Comparison of ENCODE assay signal across 23 cellular contexts in genomic region chr20:41440882-41441281, GRCh38.
DNase-seq lines count a peak whose midpoint lies in the region; ATAC-seq lines count a peak whose summit lies in the region.
"Had no signal": no experiment of that assay in that cellular context is flagged by ENCODE, and none has a peak within 500 bp of the region (broad histone marks: within the 10 kb centered on the region; RNA-seq: fewer than 3 reads in every experiment).

No MANE protein-coding gene starts in this region.

- H3K9me3 Mint-ChIP-seq in activated naive CD4-positive, alpha-beta T cell treated with anti-CD3 and anti-CD28 coated beads, Interleukin-2, amount 50 U/mL, for 24 hours: no peaks in the 10 kb centered on the region
- no peaks in the 10 kb centered on the region for H3K9me3 Mint-ChIP-seq in activated naive CD4-positive, alpha-beta T cell treated with anti-CD3 and anti-CD28 coated beads, Interleukin-2, amount 50 U/mL, for 72 hours
- no peaks in the 10 kb centered on the region for H3K9me3 Mint-ChIP-seq in activated naive CD8-positive, alpha-beta T cell treated with anti-CD3 and anti-CD28 coated beads for 36 hours
- H3K9me3 Mint-ChIP-seq in naive thymus-derived CD4-positive, alpha-beta T cell: peaks cover 0 to 9% (median 0%) of the 10 kb centered on the region in 11 donors
- H3K9me3 Mint-ChIP-seq: CD4-positive, CD25-positive, alpha-beta regulatory T cell; GM23338 had no signal

- no peak overlapping the region for H3K4me3 Mint-ChIP-seq in activated naive CD4-positive, alpha-beta T cell treated with anti-CD3 and anti-CD28 coated beads, Interleukin-2, amount 50 U/mL, for 24 hours
- no peak overlapping the region for H3K4me3 Mint-ChIP-seq in activated naive CD8-positive, alpha-beta T cell treated with anti-CD3 and anti-CD28 coated beads for 36 hours
- H3K4me3 Mint-ChIP-seq in naive thymus-derived CD4-positive, alpha-beta T cell: no peak overlapping the region
- H3K4me3 Mint-ChIP-seq: CD4-positive, CD25-positive, alpha-beta regulatory T cell; GM23338 had no signal

- no peak for DNase-seq in activated naive CD4-positive, alpha-beta T cell treated with anti-CD3 and anti-CD28 coated beads, Interleukin-2, amount 50 U/mL, for 72 hours (ENCODE audit: low spot score in 2 of 2)
- DNase-seq in activated naive CD8-positive, alpha-beta T cell treated with anti-CD3 and anti-CD28 coated beads for 36 hours: no peak
- no peak for DNase-seq in naive thymus-derived CD4-positive, alpha-beta T cell
- DNase-seq in NCI-H1092 (lab: John Stamatoyannopoulos, UW) (no peak), NCI-H1417 treated with DMSO at 0.1 percent for 48 hours (lab: John Stamatoyannopoulos, UW) (no peak)
- DNase-seq: BE2C; CD4-positive, CD25-positive, alpha-beta regulatory T cell; COR-L47; IMR-90; MV-4-11; NCI-H1694 treated with DMSO at 0.1 percent for 48 hours; NCI-H2081 treated with DMSO at 0.1 percent for 48 hours; NCI-H446 treated with DMSO at 0.1 percent for 48 hours; NCI-H526 treated with DMSO at 0.1 percent for 48 hours; OCI-M1 had no signal

- intact Hi-C loops in naive thymus-derived CD4-positive, alpha-beta T cell (cut with micrococcal nuclease): no loop called here

- H3K36me3 ChIP-seq in naive thymus-derived CD4-positive, alpha-beta T cell (ENCODE audit: control insufficient read depth in 2 of 3, insufficient read depth in 3 of 3, low read length in 3 of 3): peaks cover 0 to 46% (median 5%) of the 10 kb centered on the region in 3 experiments

- POLR2A ChIA-PET in naive thymus-derived CD4-positive, alpha-beta T cell (lab: Charles Lee): interaction anchor here (0.9 kb wide), 1 partner anchor 9 kb away, joined by 4 read pairs; no protein-coding TSS in a partner anchor

- H3K27ac Mint-ChIP-seq in activated naive CD4-positive, alpha-beta T cell treated with anti-CD3 and anti-CD28 coated beads, Interleukin-2, amount 50 U/mL, for 24 hours: peak overlapping the region; percentile 39
- H3K27ac Mint-ChIP-seq in activated naive CD4-positive, alpha-beta T cell treated with anti-CD3 and anti-CD28 coated beads, Interleukin-2, amount 50 U/mL, for 72 hours: peak overlapping the region in 1 of 2 donors; percentile 25
- peak overlapping the region; percentile 34 for H3K27ac Mint-ChIP-seq in activated naive CD8-positive, alpha-beta T cell treated with anti-CD3 and anti-CD28 coated beads for 36 hours
- peak overlapping the region in 8 of 9 donors; percentile 42 to 83 (median 78) for H3K27ac Mint-ChIP-seq in naive thymus-derived CD4-positive, alpha-beta T cell
- H3K27ac Mint-ChIP-seq: GM23338 had no signal

- no peak for ATAC-seq in activated naive CD4-positive, alpha-beta T cell treated with anti-CD3 and anti-CD28 coated beads, Interleukin-2, amount 50 U/mL, for 72 hours
- no peak for ATAC-seq in naive thymus-derived CD4-positive, alpha-beta T cell
- ATAC-seq in HG03196 (IDR thresholded peaks at IDR 0.05; ENCODE audit: unreplicated experiment): no peak
- ATAC-seq: A549, GM23338, Right ventricle myocardium inferior had no signal

- H3K4me1 ChIP-seq in naive thymus-derived CD4-positive, alpha-beta T cell (ENCODE audit: control insufficient read depth in 2 of 2, insufficient read depth in 2 of 2, low read length in 2 of 2): peaks cover 0 to 21% of the 10 kb centered on the region in 2 donors
- H3K4me1 ChIP-seq: A549, BE2C, HAP-1, SJSA1 had no signal

- H3K4me1 Mint-ChIP-seq in activated naive CD4-positive, alpha-beta T cell treated with anti-CD3 and anti-CD28 coated beads, Interleukin-2, amount 50 U/mL, for 24 hours: peaks cover 31% of the 10 kb centered on the region
- H3K4me1 Mint-ChIP-seq in activated naive CD8-positive, alpha-beta T cell treated with anti-CD3 and anti-CD28 coated beads for 36 hours: peaks cover 51% of the 10 kb centered on the region
- peaks cover 25 to 48% (median 40%) of the 10 kb centered on the region in 7 donors for H3K4me1 Mint-ChIP-seq in naive thymus-derived CD4-positive, alpha-beta T cell
- H3K4me1 Mint-ChIP-seq: GM23338 had no signal

- CTCF ChIA-PET in naive thymus-derived CD4-positive, alpha-beta T cell (lab: Charles Lee): no interaction called here

- H3K27me3 Mint-ChIP-seq in activated naive CD4-positive, alpha-beta T cell treated with anti-CD3 and anti-CD28 coated beads, Interleukin-2, amount 50 U/mL, for 24 hours: no peaks in the 10 kb centered on the region
- no peaks in the 10 kb centered on the region for H3K27me3 Mint-ChIP-seq in activated naive CD8-positive, alpha-beta T cell treated with anti-CD3 and anti-CD28 coated beads for 36 hours
- H3K27me3 Mint-ChIP-seq in naive thymus-derived CD4-positive, alpha-beta T cell: no peaks in the 10 kb centered on the region
- H3K27me3 Mint-ChIP-seq: CD4-positive, CD25-positive, alpha-beta regulatory T cell had no signal

- no peak overlapping the region for H3K4me3 ChIP-seq in naive thymus-derived CD4-positive, alpha-beta T cell (ENCODE audit: low read length)
- H3K4me3 ChIP-seq: A549, GM23338, HAP-1, SJSA1 had no signal

- H3K27ac ChIP-seq in naive thymus-derived CD4-positive, alpha-beta T cell (ENCODE audit: low read depth, low read length): no peak overlapping the region
- H3K27ac ChIP-seq: A549, KMS-11, SJSA1 had no signal

- peaks cover 28% of the 10 kb centered on the region for H3K36me3 Mint-ChIP-seq in activated naive CD4-positive, alpha-beta T cell treated with anti-CD3 and anti-CD28 coated beads, Interleukin-2, amount 50 U/mL, for 24 hours
- peaks cover 41% of the 10 kb centered on the region in 2 donors for H3K36me3 Mint-ChIP-seq in activated naive CD4-positive, alpha-beta T cell treated with anti-CD3 and anti-CD28 coated beads, Interleukin-2, amount 50 U/mL, for 72 hours
- H3K36me3 Mint-ChIP-seq in activated naive CD8-positive, alpha-beta T cell treated with anti-CD3 and anti-CD28 coated beads for 36 hours: peaks cover 25% of the 10 kb centered on the region
- peaks cover 26 to 75% (median 57%) of the 10 kb centered on the region in 5 donors for H3K36me3 Mint-ChIP-seq in naive thymus-derived CD4-positive, alpha-beta T cell

- H3K27me3 ChIP-seq in naive thymus-derived CD4-positive, alpha-beta T cell (ENCODE audit: control insufficient read depth in 2 of 2, insufficient read depth in 2 of 2, low read length in 2 of 2): no peaks in the 10 kb centered on the region
- H3K27me3 ChIP-seq: BE2C, SJSA1 had no signal

- no peaks in the 10 kb centered on the region for H3K9me3 ChIP-seq in naive thymus-derived CD4-positive, alpha-beta T cell (ENCODE audit: control insufficient read depth in 2 of 3, low read length in 3 of 3)
- H3K9me3 ChIP-seq: A549, BE2C, HAP-1, SJSA1 had no signal
